ENCODE assay signal across 8 cellular contexts in genomic region chr19:43798026-43798545, GRCh38. TPM values are rescaled to one million over a fixed set of nuclear protein-coding genes. Genes with fewer than 3 reads are reported as not detected.
DNase-seq lines count a peak whose midpoint lies in the region; ATAC-seq and TF ChIP-seq lines count a peak whose summit lies in the region.

No MANE protein-coding gene starts in this region.

- peaks cover 15% of the 10 kb centered on the region for H3K27me3 Mint-ChIP-seq in activated CD8-positive, alpha-beta T cell treated with anti-CD3 and anti-CD28 coated beads, Interleukin-2, amount 10 ng/mL, durations not matched to agents 7 days and 5 days (ENCODE audit: low read depth)

- ATAC-seq in activated CD8-positive, alpha-beta T cell treated with anti-CD3 and anti-CD28 coated beads, Interleukin-2, amount 10 ng/mL, durations not matched to agents 7 days and 5 days = peak; percentile 16
- no peak for ATAC-seq in GM18498 (IDR thresholded peaks at IDR 0.05; ENCODE audit: unreplicated experiment)

- peaks cover 2% of the 10 kb centered on the region for H3K27me3 ChIP-seq in hepatocyte
- H3K27me3 ChIP-seq in skeletal muscle satellite cell (ENCODE audit: control insufficient read depth, insufficient read depth, low read length) = peaks cover 63% of the 10 kb centered on the region

- H3K4me3 Mint-ChIP-seq in activated CD8-positive, alpha-beta T cell treated with anti-CD3 and anti-CD28 coated beads, Interleukin-2, amount 10 ng/mL, durations not matched to agents 7 days and 5 days = peak overlapping the region; percentile 73

- no peaks in the 10 kb centered on the region for H3K4me1 ChIP-seq in hepatocyte (ENCODE audit: insufficient read depth)
- peaks cover 7% of the 10 kb centered on the region for H3K4me1 ChIP-seq in skeletal muscle satellite cell (ENCODE audit: control insufficient read depth, insufficient read depth, low read length)

- H3K36me3 Mint-ChIP-seq in activated CD8-positive, alpha-beta T cell treated with anti-CD3 and anti-CD28 coated beads, Interleukin-2, amount 10 ng/mL, durations not matched to agents 7 days and 5 days (ENCODE audit: low read depth) = peaks cover 4% of the 10 kb centered on the region

- no peaks in the 10 kb centered on the region for H3K9me2 ChIP-seq in hepatocyte (replicated peaks; ENCODE audit: insufficient read depth)

- no peak overlapping the region for H3K9ac ChIP-seq in skeletal muscle satellite cell (ENCODE audit: low read depth, low read length)

- POLR2A ChIA-PET in activated CD8-positive, alpha-beta T cell treated with anti-CD3 and anti-CD28 coated beads, Interleukin-2, amount 10 ng/mL, durations not matched to agents 7 days and 5 days (lab: Charles Lee) = no interaction called here

- 22% methylated on average over 4 of the region's 5 CpGs for WGBS in hepatocyte (ENCODE audit: low lambda C conversion rate, missing lambda C conversion rate)

- H3K36me3 ChIP-seq in hepatocyte (replicated peaks; ENCODE audit: insufficient read depth, low read depth) = no peaks in the 10 kb centered on the region
- H3K36me3 ChIP-seq in skeletal muscle satellite cell (ENCODE audit: insufficient read depth, low read length) = no peaks in the 10 kb centered on the region

- H3K27ac ChIP-seq in hepatocyte = no peak overlapping the region

- CTCF ChIA-PET in activated CD8-positive, alpha-beta T cell treated with anti-CD3 and anti-CD28 coated beads, Interleukin-2, amount 10 ng/mL, durations not matched to agents 7 days and 5 days (lab: Charles Lee) = no interaction called here

- no peaks in the 10 kb centered on the region for H3K9me3 ChIP-seq in hepatocyte (ENCODE audit: low read depth)
- H3K9me3 ChIP-seq in skeletal muscle satellite cell (replicated peaks; ENCODE audit: low read length) = no peaks in the 10 kb centered on the region

- H3K4me2 ChIP-seq in hepatocyte = peak overlapping the region; percentile 88
- H3K4me2 ChIP-seq in skeletal muscle satellite cell (ENCODE audit: low read length) = peak overlapping the region; percentile 95

- DNase-seq in activated CD8-positive, alpha-beta T cell treated with anti-CD3 and anti-CD28 coated beads, Interleukin-2, amount 10 ng/mL, durations not matched to agents 7 days and 5 days = no peak
- DNase-seq in hepatocyte (ENCODE audit: low spot score) = no peak
- DNase-seq in NCI-H187 (lab: John Stamatoyannopoulos, UW) = no peak
- DNase-seq in pons (ENCODE audit: low spot score) = no peak
- DNase-seq in NCI-H1048 (lab: John Stamatoyannopoulos, UW) = no peak

- peak overlapping the region; percentile 56 for H3K4me3 ChIP-seq in GM12875 (ENCODE audit: low read depth, low read length)
- H3K4me3 ChIP-seq in hepatocyte = peak overlapping the region; percentile 5
- H3K4me3 ChIP-seq in skeletal muscle satellite cell (ENCODE audit: low read length) = peak overlapping the region; percentile 67

- no peaks in the 10 kb centered on the region for H3K79me2 ChIP-seq in hepatocyte

- no peak for TF ChIP-seq CTCF in GM12875 (IDR thresholded peaks at IDR 0.05; ENCODE audit: borderline replicate concordance, insufficient read depth, low read depth, low read length)
- no peak for TF ChIP-seq CTCF in hepatocyte (IDR thresholded peaks at IDR 0.05; ENCODE audit: poor library complexity)

- H3K27ac Mint-ChIP-seq in activated CD8-positive, alpha-beta T cell treated with anti-CD3 and anti-CD28 coated beads, Interleukin-2, amount 10 ng/mL, durations not matched to agents 7 days and 5 days = peak overlapping the region; percentile 51

- peaks cover 19% of the 10 kb centered on the region for H3K4me1 Mint-ChIP-seq in activated CD8-positive, alpha-beta T cell treated with anti-CD3 and anti-CD28 coated beads, Interleukin-2, amount 10 ng/mL, durations not matched to agents 7 days and 5 days (ENCODE audit: low read depth)

- no peaks in the 10 kb centered on the region for H4K20me1 ChIP-seq in hepatocyte (ENCODE audit: insufficient read depth, poor library complexity, severe bottlenecking)

- no peak overlapping the region for H2AFZ ChIP-seq in hepatocyte

- H3K9me3 Mint-ChIP-seq in activated CD8-positive, alpha-beta T cell treated with anti-CD3 and anti-CD28 coated beads, Interleukin-2, amount 10 ng/mL, durations not matched to agents 7 days and 5 days (ENCODE audit: insufficient read depth) = no peaks in the 10 kb centered on the region

RNA-seq across cellular contexts. Expression of gene LYPD5, which starts 4.2 kb away (rescaled TPM):
- 1 to 10 TPM in 1 of 2 experiments, under 1 TPM in 1; 0.70 to 1.1 TPM for total RNA-seq in activated CD8-positive, alpha-beta T cell treated with anti-CD3 and anti-CD28 coated beads, Interleukin-2, amount 10 ng/mL, durations not matched to agents 7 days and 5 days
- total RNA-seq in hepatocyte = 0.20 and 1.8 TPM in 2 replicates
- polyA plus RNA-seq in hepatocyte = 1.6 and 1.9 TPM in 2 replicates
- total RNA-seq in skeletal muscle satellite cell (2012; rRNA removed) = not detected in 2 replicates

RNA-seq across cellular contexts. Expression of gene KCNN4, which starts 17.3 kb away (rescaled TPM):
- 10 to 100 TPM; 28.8 to 31.9 TPM for total RNA-seq in activated CD8-positive, alpha-beta T cell treated with anti-CD3 and anti-CD28 coated beads, Interleukin-2, amount 10 ng/mL, durations not matched to agents 7 days and 5 days
- 2.8 and 3.6 TPM in 2 replicates for total RNA-seq in hepatocyte
- polyA plus RNA-seq in hepatocyte = 5.4 and 8.3 TPM in 2 replicates
- total RNA-seq in skeletal muscle satellite cell (2012; rRNA removed) = 1.7 and 2.0 TPM in 2 replicates

RNA-seq across cellular contexts. Expression of gene ZNF283, which starts 29.0 kb away (rescaled TPM):
- total RNA-seq in activated CD8-positive, alpha-beta T cell treated with anti-CD3 and anti-CD28 coated beads, Interleukin-2, amount 10 ng/mL, durations not matched to agents 7 days and 5 days = 1 to 10 TPM; 4.9 to 6.9 TPM
- total RNA-seq in hepatocyte = 7.6 and 10.7 TPM in 2 replicates
- 1.8 and 2.1 TPM in 2 replicates for polyA plus RNA-seq in hepatocyte
- total RNA-seq in skeletal muscle satellite cell (2012; rRNA removed) = 8.1 and 12.4 TPM in 2 replicates

RNA-seq across cellular contexts. Expression of gene SMG9, which starts 43.3 kb away (rescaled TPM):
- 10 to 100 TPM; 60.0 to 65.1 TPM for total RNA-seq in activated CD8-positive, alpha-beta T cell treated with anti-CD3 and anti-CD28 coated beads, Interleukin-2, amount 10 ng/mL, durations not matched to agents 7 days and 5 days
- 9.5 and 16.1 TPM in 2 replicates for total RNA-seq in hepatocyte
- 34.9 and 39.7 TPM in 2 replicates for polyA plus RNA-seq in hepatocyte
- total RNA-seq in skeletal muscle satellite cell (2012; rRNA removed) = 8.1 and 15.9 TPM in 2 replicates

Comparison
In these comparisons a context has a peak if more than half of its experiments do, and no peak if none do; other contexts are left out.
1. H3K4me3 ChIP-seq: peak in every context shown above with its lines; median percentile 67 in skeletal muscle satellite cell; 56 in GM12875; 5 in hepatocyte.